In genomic region chr10:48306265-48306869, GRCh38 we compare ENCODE assay signal across 8 cellular contexts. TPM values are rescaled to one million over a fixed set of nuclear protein-coding genes. Genes with fewer than 3 reads are reported as not detected.
DNase-seq lines count a peak whose midpoint lies in the region; ATAC-seq and TF ChIP-seq lines count a peak whose summit lies in the region.

Gene MAPK8, plus strand, starts transcription at chr10:48306677. Its CDS starts 94,984 bp downstream, at chr10:48401661.

- H3K36me3 ChIP-seq in kidney epithelial cell (ENCODE audit: control insufficient read depth, insufficient read depth, low read length) = no peaks in the 10 kb centered on the region

- DNase-seq in AML-193 (lab: John Stamatoyannopoulos, UW) = peak; percentile 70 to 76
- DNase-seq in NCI-H510A (lab: John Stamatoyannopoulos, UW) = peak; percentile 78
- peak; percentile 86 to 90 for DNase-seq in activated CD4-positive, alpha-beta T cell treated with anti-CD3 and anti-CD28 coated beads for 24 hours (ENCODE audit: low read depth in 2 of 2)
- peak; percentile 97 for DNase-seq in cerebellum (ENCODE audit: low spot score)
- peak; percentile 51 for DNase-seq in kidney epithelial cell (ENCODE audit: low read depth)
- DNase-seq in stimulated activated CD4-positive, alpha-beta T cell treated with anti-CD3 and anti-CD28 coated beads, Interleukin-15, amount 100 ng/mL, for 48 hours (ENCODE audit: low read depth in 2 of 2) = peak; percentile 83 to 87

- H3K4me3 ChIP-seq in kidney epithelial cell (ENCODE audit: low read depth, low read length) = peak within 1 kb of the TSS; percentile 77

- TF ChIP-seq POLR2A in GM19193 (IDR thresholded peaks at IDR 0.05; ENCODE audit: extremely low read depth, insufficient read depth, insufficient read length) = peak; percentile 89

- ATAC-seq in HG03432 (IDR thresholded peaks at IDR 0.05; ENCODE audit: unreplicated experiment) = peak; percentile 88

- H3K27me3 ChIP-seq in kidney epithelial cell (ENCODE audit: control insufficient read depth, insufficient read depth, low read length) = no peaks in the 10 kb centered on the region

- no peak for TF ChIP-seq CTCF in kidney epithelial cell (IDR thresholded peaks at IDR 0.05; ENCODE audit: insufficient read depth, low read length, poor library complexity, severe bottlenecking)

RNA-seq across cellular contexts. Expression of gene MAPK8, which starts in this region (rescaled TPM):
- 183 TPM for total RNA-seq in cerebellum
- 59.2 and 61.4 TPM in 2 replicates for total RNA-seq in kidney epithelial cell

Comparison
In these comparisons a context has a peak if more than half of its experiments do, and no peak if none do; other contexts are left out.
1. Peak in every context shown above with its lines: DNase-seq, ATAC-seq and H3K4me3 ChIP-seq.